In genomic region chr3:27722957-27723802, GRCh38 we compare ENCODE assay signal across 11 cellular contexts. TPM values are rescaled to one million over a fixed set of nuclear protein-coding genes. Genes with fewer than 3 reads are reported as not detected.
DNase-seq lines count a peak whose midpoint lies in the region; ATAC-seq lines count a peak whose summit lies in the region.
"Had no signal": no experiment of that assay in that cellular context is flagged by ENCODE, and none has a peak within 500 bp of the region (broad histone marks: within the 10 kb centered on the region; RNA-seq: fewer than 3 reads in every experiment).

No MANE protein-coding gene starts in this region.

- H3K4me1 Mint-ChIP-seq in activated naive CD4-positive, alpha-beta T cell treated with anti-CD3 and anti-CD28 coated beads for 36 hours (ENCODE audit: low read depth): peaks cover 26% of the 10 kb centered on the region
- peaks cover 41% of the 10 kb centered on the region for H3K4me1 Mint-ChIP-seq in activated T-cell treated with anti-CD3 and anti-CD28 coated beads, Interleukin-2, amount 50 U/mL, for 72 hours (ENCODE audit: low read depth)
- peaks cover 53 to 60% of the 10 kb centered on the region in 2 donors for H3K4me1 Mint-ChIP-seq in immature natural killer cell
- H3K4me1 Mint-ChIP-seq in stimulated activated memory B cell treated with anti-CD40 and anti-IgM and Interleukin-4, amounts not matched to agents 10 μg/mL and 1 μg/mL and 100 μg/mL, for 72 hours: peaks cover 35% of the 10 kb centered on the region

- intact Hi-C loops in activated naive CD4-positive, alpha-beta T cell treated with anti-CD3 and anti-CD28 coated beads for 36 hours (cut with micrococcal nuclease): loop anchor here (1.0 to 5.0 kb wide), 8 partner anchors 7 to 563 kb away; partner anchors contain the start of gene CMC1

- peaks cover 33% of the 10 kb centered on the region for H3K4me1 ChIP-seq in stomach smooth muscle (ENCODE audit: control insufficient read depth, insufficient read depth, low read length)
- H3K4me1 ChIP-seq: BLaER1 treated with 17β-estradiol and CSF1 and Interleukin-3, amounts not matched to agents 10 nM and 100 nM; prostate gland had no signal

- H3K9me3 Mint-ChIP-seq in activated naive CD4-positive, alpha-beta T cell treated with anti-CD3 and anti-CD28 coated beads for 36 hours: no peaks in the 10 kb centered on the region
- H3K9me3 Mint-ChIP-seq in activated T-cell treated with anti-CD3 and anti-CD28 coated beads, Interleukin-2, amount 50 U/mL, for 72 hours: no peaks in the 10 kb centered on the region
- no peaks in the 10 kb centered on the region for H3K9me3 Mint-ChIP-seq in immature natural killer cell
- no peaks in the 10 kb centered on the region for H3K9me3 Mint-ChIP-seq in stimulated activated memory B cell treated with anti-CD40 and anti-IgM and Interleukin-4, amounts not matched to agents 10 μg/mL and 1 μg/mL and 100 μg/mL, for 72 hours

- CTCF ChIA-PET in activated naive CD4-positive, alpha-beta T cell treated with anti-CD3 and anti-CD28 coated beads for 36 hours (lab: Charles Lee): interaction anchor here (0.8 to 4.5 kb wide), 5 partner anchors 8 to 544 kb away, joined by 3 to 43 read pairs (median 3); no protein-coding TSS in a partner anchor

- H3K27ac ChIP-seq in stomach smooth muscle (ENCODE audit: low read length): no peak overlapping the region
- H3K27ac ChIP-seq: BLaER1 treated with 17β-estradiol and CSF1 and Interleukin-3, amounts not matched to agents 10 nM and 100 nM; prostate gland had no signal

- peak overlapping the region; percentile 55 for H3K4me3 Mint-ChIP-seq in activated naive CD4-positive, alpha-beta T cell treated with anti-CD3 and anti-CD28 coated beads for 36 hours
- peak overlapping the region; percentile 89 to 90 for H3K4me3 Mint-ChIP-seq in activated T-cell treated with anti-CD3 and anti-CD28 coated beads, Interleukin-2, amount 50 U/mL, for 72 hours
- H3K4me3 Mint-ChIP-seq in immature natural killer cell: peak overlapping the region; percentile 87 to 99 (median 99)
- no peak overlapping the region for H3K4me3 Mint-ChIP-seq in stimulated activated memory B cell treated with anti-CD40 and anti-IgM and Interleukin-4, amounts not matched to agents 10 μg/mL and 1 μg/mL and 100 μg/mL, for 72 hours

- H3K9me3 ChIP-seq in stomach smooth muscle (ENCODE audit: control insufficient read depth in 2 of 2, low read length in 2 of 2): no peaks in the 10 kb centered on the region
- H3K9me3 ChIP-seq: MG63, prostate gland had no signal

- peaks cover 73% of the 10 kb centered on the region for H3K27me3 Mint-ChIP-seq in activated naive CD4-positive, alpha-beta T cell treated with anti-CD3 and anti-CD28 coated beads for 36 hours (ENCODE audit: low read depth)
- peaks cover 84% of the 10 kb centered on the region for H3K27me3 Mint-ChIP-seq in activated T-cell treated with anti-CD3 and anti-CD28 coated beads, Interleukin-2, amount 50 U/mL, for 72 hours (ENCODE audit: low read depth)
- peaks cover 36 to 59% (median 57%) of the 10 kb centered on the region in 3 donors for H3K27me3 Mint-ChIP-seq in immature natural killer cell (ENCODE audit: low read depth in 3 of 3)
- H3K27me3 Mint-ChIP-seq in stimulated activated memory B cell treated with anti-CD40 and anti-IgM and Interleukin-4, amounts not matched to agents 10 μg/mL and 1 μg/mL and 100 μg/mL, for 72 hours: peaks cover 89% of the 10 kb centered on the region

- no peak overlapping the region for H3K27ac Mint-ChIP-seq in activated naive CD4-positive, alpha-beta T cell treated with anti-CD3 and anti-CD28 coated beads for 36 hours
- peak overlapping the region; percentile 72 for H3K27ac Mint-ChIP-seq in activated T-cell treated with anti-CD3 and anti-CD28 coated beads, Interleukin-2, amount 50 U/mL, for 72 hours
- peak overlapping the region in 4 of 6 donors; percentile 14 to 80 (median 46) for H3K27ac Mint-ChIP-seq in immature natural killer cell
- H3K27ac Mint-ChIP-seq in stimulated activated memory B cell treated with anti-CD40 and anti-IgM and Interleukin-4, amounts not matched to agents 10 μg/mL and 1 μg/mL and 100 μg/mL, for 72 hours: no peak overlapping the region

- H3K4me3 ChIP-seq in stomach smooth muscle (ENCODE audit: low read length in 2 of 2): peak overlapping the region; percentile 36 to 57

- H3K36me3 Mint-ChIP-seq in activated naive CD4-positive, alpha-beta T cell treated with anti-CD3 and anti-CD28 coated beads for 36 hours (ENCODE audit: low read depth): no peaks in the 10 kb centered on the region
- peaks cover 0 to 2% of the 10 kb centered on the region in 2 donors for H3K36me3 Mint-ChIP-seq in activated T-cell treated with anti-CD3 and anti-CD28 coated beads, Interleukin-2, amount 50 U/mL, for 72 hours (ENCODE audit: insufficient read depth in 2 of 2)
- peaks cover 4 to 20% (median 18%) of the 10 kb centered on the region in 3 donors for H3K36me3 Mint-ChIP-seq in immature natural killer cell
- H3K36me3 Mint-ChIP-seq in stimulated activated memory B cell treated with anti-CD40 and anti-IgM and Interleukin-4, amounts not matched to agents 10 μg/mL and 1 μg/mL and 100 μg/mL, for 72 hours: no peaks in the 10 kb centered on the region

- no peak overlapping the region for H3K9ac ChIP-seq in stomach smooth muscle (ENCODE audit: low read length in 2 of 2)
- H3K9ac ChIP-seq: BLaER1 treated with 17β-estradiol and CSF1 and Interleukin-3, amounts not matched to agents 10 nM and 100 nM had no signal

- ATAC-seq in activated T-cell treated with anti-CD3 and anti-CD28 coated beads, Interleukin-2, amount 50 U/mL, for 72 hours (replicated peaks in 1 of 2): no peak
- no peak for ATAC-seq in GM21367 (IDR thresholded peaks at IDR 0.05; ENCODE audit: unreplicated experiment)
- no peak for ATAC-seq in stimulated activated memory B cell treated with anti-CD40 and anti-IgM and Interleukin-4, amounts not matched to agents 10 μg/mL and 1 μg/mL and 100 μg/mL, for 72 hours

- peaks cover 72 to 91% of the 10 kb centered on the region in 2 donors for H3K27me3 ChIP-seq in stomach smooth muscle (ENCODE audit: control insufficient read depth in 1 of 2, insufficient read depth in 2 of 2, low read length in 2 of 2)
- H3K27me3 ChIP-seq: MG63 had no signal

- no peak for DNase-seq in activated naive CD4-positive, alpha-beta T cell treated with anti-CD3 and anti-CD28 coated beads for 36 hours
- no peak for DNase-seq in activated naive CD4-positive, alpha-beta T cell treated with Interleukin-2 at 50 U/mL for 16 hours
- no peak for DNase-seq in activated T-cell treated with anti-CD3 and anti-CD28 coated beads, Interleukin-2, amount 50 U/mL, for 72 hours
- peak in 1 of 3 donors; percentile 20 for DNase-seq in immature natural killer cell
- no peak for DNase-seq in NCI-H187 treated with DMSO at 0.1 percent for 48 hours (lab: John Stamatoyannopoulos, UW)
- DNase-seq: MG63 had no signal

- no peaks in the 10 kb centered on the region for H3K36me3 ChIP-seq in stomach smooth muscle (ENCODE audit: control insufficient read depth in 2 of 2, insufficient read depth in 2 of 2, low read length in 2 of 2)
- H3K36me3 ChIP-seq: BLaER1 treated with 17β-estradiol and CSF1 and Interleukin-3, amounts not matched to agents 10 nM and 100 nM; MG63; prostate gland had no signal

RNA-seq across cellular contexts. Expression of gene EOMES, which starts 1.1 kb away (rescaled TPM):
- under 1 TPM; 0.12 to 0.14 TPM for total RNA-seq in activated naive CD4-positive, alpha-beta T cell treated with anti-CD3 and anti-CD28 coated beads for 36 hours
- 1 to 10 TPM; 1.2 to 7.2 TPM for total RNA-seq in activated T-cell treated with anti-CD3 and anti-CD28 coated beads, Interleukin-2, amount 50 U/mL, for 72 hours
- 100 to 1,000 TPM in 2 of 3 donors, 10 to 100 TPM in 1; 96.5 to 189 (median 158) TPM for polyA plus RNA-seq in immature natural killer cell

Comparison
In these comparisons a context has a peak if more than half of its experiments do, and no peak if none do; other contexts are left out.
1. H3K27ac Mint-ChIP-seq: peak in activated T-cell treated with anti-CD3 and anti-CD28 coated beads, Interleukin-2, amount 50 U/mL, for 72 hours (single experiment) and immature natural killer cell (4 of 6); none in activated naive CD4-positive, alpha-beta T cell treated with anti-CD3 and anti-CD28 coated beads for 36 hours (single experiment) and stimulated activated memory B cell treated with anti-CD40 and anti-IgM and Interleukin-4, amounts not matched to agents 10 μg/mL and 1 μg/mL and 100 μg/mL, for 72 hours (single experiment).